18 cellular contexts compared by ENCODE assay signal in genomic region chr2:209687261-209687660, GRCh38.
DNase-seq lines count a peak whose midpoint lies in the region; ATAC-seq and TF ChIP-seq lines count a peak whose summit lies in the region.
"Had no signal": no experiment of that assay in that cellular context is flagged by ENCODE, and none has a peak within 500 bp of the region (broad histone marks: within the 10 kb centered on the region; RNA-seq: fewer than 3 reads in every experiment).

No MANE protein-coding gene starts in this region.

- H3K4me3 ChIP-seq in neural progenitor cell, result no peak overlapping the region
- no peak overlapping the region for H3K4me3 ChIP-seq in tibial artery
- H3K4me3 ChIP-seq: BLaER1 had no signal

- H3K4me1 ChIP-seq in neural progenitor cell (peaks cover 26% of the 10 kb centered on the region), tibial artery (peaks cover 0 to 11% (median 5%) of the 10 kb centered on the region in 4 donors)
- H3K4me1 ChIP-seq: BLaER1 had no signal

- intact Hi-C loops in tibial artery (cut with DNase I; ENCODE audit: low total_unique reads), result no loop called here

- no peaks in the 10 kb centered on the region for H3K9me3 ChIP-seq in neural progenitor cell (ENCODE audit: low read depth)
- no peaks in the 10 kb centered on the region for H3K9me3 ChIP-seq in tibial artery
- H3K9me3 ChIP-seq: BLaER1 had no signal

- H3K4me2 ChIP-seq in neural progenitor cell, result no peak overlapping the region
- H3K4me2 ChIP-seq: BLaER1 had no signal

- no peaks in the 10 kb centered on the region for H4K20me1 ChIP-seq in neural progenitor cell (ENCODE audit: low read depth)
- H4K20me1 ChIP-seq: BLaER1 had no signal

- H3K27ac ChIP-seq in neural progenitor cell, result no peak overlapping the region
- no peak overlapping the region for H3K27ac ChIP-seq in tibial artery
- H3K27ac ChIP-seq: BLaER1 had no signal

- H3K4me1 Mint-ChIP-seq in WTC11 (peaks cover 27% of the 10 kb centered on the region), neural progenitor cell (peaks cover 52% of the 10 kb centered on the region)
- H3K4me1 Mint-ChIP-seq: CD8-positive, alpha-beta memory T cell; IgD-negative memory B cell had no signal

- TF ChIP-seq CTCF in WTC11 (IDR thresholded peaks at IDR 0.05), result no peak
- no peak for TF ChIP-seq CTCF in neural progenitor cell (IDR thresholded peaks at IDR 0.05)
- no peak for TF ChIP-seq CTCF in tibial artery (IDR thresholded peaks at IDR 0.05)

- H3K79me2 ChIP-seq in neural progenitor cell (ENCODE audit: low read depth), result no peaks in the 10 kb centered on the region

- H3K9me3 Mint-ChIP-seq in WTC11 (no peaks in the 10 kb centered on the region), neural progenitor cell (peaks cover 7% of the 10 kb centered on the region)
- H3K9me3 Mint-ChIP-seq: IgD-negative memory B cell had no signal

- peak; percentile 14 for DNase-seq in GM03348 (ENCODE audit: low spot score)
- DNase-seq in WTC11 (ENCODE audit: low spot score), result no peak
- DNase-seq in fibroblast of gingiva (ENCODE audit: low read depth), result peak; percentile 55
- DNase-seq in neural progenitor cell (ENCODE audit: low spot score), result no peak
- no peak for DNase-seq in activated effector memory CD4-positive, alpha-beta T cell treated with Interleukin-2 at 50 U/mL for 16 hours
- no peak for DNase-seq in tibial artery
- DNase-seq in GOT3 (lab: John Stamatoyannopoulos, UW), result no peak
- DNase-seq: CD8-positive, alpha-beta memory T cell; DND-41; HCEC 1CT; NCI-H1417; NCI-H187 treated with DMSO at 0.1 percent for 48 hours; NCI-H526 treated with DMSO at 0.1 percent for 48 hours; NK-92 treated with Interleukin-12 subunit alpha and Interleukin-12 subunit beta, amount 100 ng/mL, for 24 hours; SIG-M5 had no signal

- H3K36me3 ChIP-seq in neural progenitor cell, result no peaks in the 10 kb centered on the region
- peaks cover 0 to 5% (median under 1%) of the 10 kb centered on the region in 3 donors for H3K36me3 ChIP-seq in tibial artery
- H3K36me3 ChIP-seq: BLaER1 had no signal

- POLR2A ChIA-PET in WTC11 (lab: Charles Lee), result no interaction called here

- H2AFZ ChIP-seq in neural progenitor cell (replicated peaks), result no peak overlapping the region

- H3K9ac ChIP-seq in neural progenitor cell, result no peak overlapping the region
- H3K9ac ChIP-seq: BLaER1 had no signal

- peak; percentile 68 for ATAC-seq in WTC11
- ATAC-seq in activated CD4-positive, CD25-positive, alpha-beta regulatory T cell treated with anti-CD3 and anti-CD28 coated beads, Interleukin-2, amount 50 U/mL, for 24 hours, result no peak

- peak overlapping the region; percentile 55; the same call in 1 of the 2 replicates for H3K27ac Mint-ChIP-seq in WTC11
- peak overlapping the region; percentile 81 for H3K27ac Mint-ChIP-seq in neural progenitor cell
- H3K27ac Mint-ChIP-seq: CD8-positive, alpha-beta memory T cell had no signal

- no peaks in the 10 kb centered on the region for H3K27me3 Mint-ChIP-seq in WTC11 (ENCODE audit: low read depth)
- peaks cover 2% of the 10 kb centered on the region for H3K27me3 Mint-ChIP-seq in neural progenitor cell (ENCODE audit: insufficient read depth, low read depth)
- H3K27me3 Mint-ChIP-seq: CD8-positive, alpha-beta memory T cell; IgD-negative memory B cell had no signal

- CTCF ChIA-PET in WTC11 (lab: Charles Lee), result no interaction called here

- H3K27me3 ChIP-seq in neural progenitor cell (no peaks in the 10 kb centered on the region), tibial artery (no peaks in the 10 kb centered on the region)
- H3K27me3 ChIP-seq: BLaER1 had no signal

- H3K36me3 Mint-ChIP-seq in WTC11 (no peaks in the 10 kb centered on the region), neural progenitor cell (peaks cover 47% of the 10 kb centered on the region)
- H3K36me3 Mint-ChIP-seq: CD8-positive, alpha-beta memory T cell had no signal

- H3K4me3 Mint-ChIP-seq in WTC11, result no peak overlapping the region
- peak overlapping the region; percentile 2 for H3K4me3 Mint-ChIP-seq in neural progenitor cell
- H3K4me3 Mint-ChIP-seq: CD8-positive, alpha-beta memory T cell; IgD-negative memory B cell had no signal

- H3F3A ChIP-seq in neural progenitor cell (ENCODE audit: low read depth), result peaks cover 18% of the 10 kb centered on the region

TF ChIP-seq in WTC11, 78 proteins besides CTCF, POLR2A, EP300 and RAD21:
- TF ChIP-seq KAT7 (CRISPR knock-in tag; IDR thresholded peaks at IDR 0.05; ENCODE audit: borderline replicate concordance) (no peak), ZBTB21 (CRISPR knock-in tag; IDR thresholded peaks at IDR 0.05; ENCODE audit: borderline replicate concordance) (no peak), USF2 (CRISPR knock-in tag; IDR thresholded peaks at IDR 0.05) (no peak), STAT6 (CRISPR knock-in tag; conservative IDR thresholded peaks at IDR 0.05; ENCODE audit: low read depth) (no peak), ATF6 (CRISPR knock-in tag; IDR thresholded peaks at IDR 0.05) (no peak), ZNF396 (CRISPR knock-in tag; IDR thresholded peaks at IDR 0.05; ENCODE audit: borderline replicate concordance) (no peak), ZNF121 (CRISPR knock-in tag; IDR thresholded peaks at IDR 0.05) (no peak), IRF2 (CRISPR knock-in tag; IDR thresholded peaks at IDR 0.05; ENCODE audit: borderline replicate concordance, low read depth) (no peak), HMGA2 (CRISPR knock-in tag; IDR thresholded peaks at IDR 0.05) (no peak), ZNF219 (CRISPR knock-in tag; IDR thresholded peaks at IDR 0.05; ENCODE audit: borderline replicate concordance) (no peak), EMX1 (CRISPR knock-in tag; IDR thresholded peaks at IDR 0.05) (no peak), ZBTB43 (CRISPR knock-in tag; IDR thresholded peaks at IDR 0.05) (no peak)
TF ChIP-seq in WTC11: peak in this region for 0.

Comparison
In these comparisons a context has a peak if more than half of its experiments do, and no peak if none do; other contexts are left out.
1. DNase-seq: peak in GM03348 (single experiment) and fibroblast of gingiva (single experiment); none in WTC11 (single experiment), neural progenitor cell (single experiment), activated effector memory CD4-positive, alpha-beta T cell treated with Interleukin-2 at 50 U/mL for 16 hours (single experiment), tibial artery (0 of 2) and GOT3 (single experiment).